Comparison of ENCODE assay signal across 1 cellular context in the genomic region with DNA sequence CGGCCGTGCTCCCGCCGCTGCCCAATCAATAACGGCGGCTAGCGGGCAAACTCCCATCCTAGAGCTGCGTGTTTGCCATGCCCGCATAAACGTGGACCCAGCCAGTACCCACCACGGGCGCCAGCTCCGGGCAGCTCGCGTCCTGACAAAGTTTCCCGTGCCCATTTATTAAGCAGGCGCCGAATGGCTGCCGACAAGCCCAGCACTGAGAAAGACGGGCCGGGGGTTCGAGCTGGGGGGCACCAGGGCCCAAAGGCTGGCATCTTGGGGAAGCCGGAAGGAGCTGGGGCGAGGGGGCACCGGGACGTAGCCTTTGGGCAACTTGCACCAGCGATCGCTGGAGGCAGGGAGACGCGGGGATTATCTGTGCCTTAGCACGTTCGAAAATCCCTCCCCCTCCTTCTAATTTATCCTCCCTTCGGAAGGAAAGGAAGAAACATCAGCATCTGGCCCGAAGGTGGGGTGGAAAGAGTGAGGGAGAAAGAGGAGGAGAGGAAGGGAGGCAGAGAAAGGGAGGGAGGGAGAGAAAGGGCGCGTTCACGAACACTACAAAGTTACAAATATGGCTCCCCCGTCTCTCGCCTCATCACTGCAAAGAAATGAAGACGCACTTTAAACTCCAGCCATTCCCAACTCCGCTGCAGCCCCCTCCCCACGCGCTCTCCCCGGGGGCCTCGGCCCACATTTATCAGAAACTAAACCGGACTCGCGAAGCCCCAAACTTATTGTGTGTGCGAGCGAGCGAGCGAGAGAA.
TF ChIP-seq lines count a peak whose summit lies in the region.

No MANE protein-coding gene starts in this region.

TF ChIP-seq in K562, 482 proteins besides CTCF, POLR2A, EP300 and RAD21 (continued from another document and continues in another):
- TF ChIP-seq, protein P1, sequence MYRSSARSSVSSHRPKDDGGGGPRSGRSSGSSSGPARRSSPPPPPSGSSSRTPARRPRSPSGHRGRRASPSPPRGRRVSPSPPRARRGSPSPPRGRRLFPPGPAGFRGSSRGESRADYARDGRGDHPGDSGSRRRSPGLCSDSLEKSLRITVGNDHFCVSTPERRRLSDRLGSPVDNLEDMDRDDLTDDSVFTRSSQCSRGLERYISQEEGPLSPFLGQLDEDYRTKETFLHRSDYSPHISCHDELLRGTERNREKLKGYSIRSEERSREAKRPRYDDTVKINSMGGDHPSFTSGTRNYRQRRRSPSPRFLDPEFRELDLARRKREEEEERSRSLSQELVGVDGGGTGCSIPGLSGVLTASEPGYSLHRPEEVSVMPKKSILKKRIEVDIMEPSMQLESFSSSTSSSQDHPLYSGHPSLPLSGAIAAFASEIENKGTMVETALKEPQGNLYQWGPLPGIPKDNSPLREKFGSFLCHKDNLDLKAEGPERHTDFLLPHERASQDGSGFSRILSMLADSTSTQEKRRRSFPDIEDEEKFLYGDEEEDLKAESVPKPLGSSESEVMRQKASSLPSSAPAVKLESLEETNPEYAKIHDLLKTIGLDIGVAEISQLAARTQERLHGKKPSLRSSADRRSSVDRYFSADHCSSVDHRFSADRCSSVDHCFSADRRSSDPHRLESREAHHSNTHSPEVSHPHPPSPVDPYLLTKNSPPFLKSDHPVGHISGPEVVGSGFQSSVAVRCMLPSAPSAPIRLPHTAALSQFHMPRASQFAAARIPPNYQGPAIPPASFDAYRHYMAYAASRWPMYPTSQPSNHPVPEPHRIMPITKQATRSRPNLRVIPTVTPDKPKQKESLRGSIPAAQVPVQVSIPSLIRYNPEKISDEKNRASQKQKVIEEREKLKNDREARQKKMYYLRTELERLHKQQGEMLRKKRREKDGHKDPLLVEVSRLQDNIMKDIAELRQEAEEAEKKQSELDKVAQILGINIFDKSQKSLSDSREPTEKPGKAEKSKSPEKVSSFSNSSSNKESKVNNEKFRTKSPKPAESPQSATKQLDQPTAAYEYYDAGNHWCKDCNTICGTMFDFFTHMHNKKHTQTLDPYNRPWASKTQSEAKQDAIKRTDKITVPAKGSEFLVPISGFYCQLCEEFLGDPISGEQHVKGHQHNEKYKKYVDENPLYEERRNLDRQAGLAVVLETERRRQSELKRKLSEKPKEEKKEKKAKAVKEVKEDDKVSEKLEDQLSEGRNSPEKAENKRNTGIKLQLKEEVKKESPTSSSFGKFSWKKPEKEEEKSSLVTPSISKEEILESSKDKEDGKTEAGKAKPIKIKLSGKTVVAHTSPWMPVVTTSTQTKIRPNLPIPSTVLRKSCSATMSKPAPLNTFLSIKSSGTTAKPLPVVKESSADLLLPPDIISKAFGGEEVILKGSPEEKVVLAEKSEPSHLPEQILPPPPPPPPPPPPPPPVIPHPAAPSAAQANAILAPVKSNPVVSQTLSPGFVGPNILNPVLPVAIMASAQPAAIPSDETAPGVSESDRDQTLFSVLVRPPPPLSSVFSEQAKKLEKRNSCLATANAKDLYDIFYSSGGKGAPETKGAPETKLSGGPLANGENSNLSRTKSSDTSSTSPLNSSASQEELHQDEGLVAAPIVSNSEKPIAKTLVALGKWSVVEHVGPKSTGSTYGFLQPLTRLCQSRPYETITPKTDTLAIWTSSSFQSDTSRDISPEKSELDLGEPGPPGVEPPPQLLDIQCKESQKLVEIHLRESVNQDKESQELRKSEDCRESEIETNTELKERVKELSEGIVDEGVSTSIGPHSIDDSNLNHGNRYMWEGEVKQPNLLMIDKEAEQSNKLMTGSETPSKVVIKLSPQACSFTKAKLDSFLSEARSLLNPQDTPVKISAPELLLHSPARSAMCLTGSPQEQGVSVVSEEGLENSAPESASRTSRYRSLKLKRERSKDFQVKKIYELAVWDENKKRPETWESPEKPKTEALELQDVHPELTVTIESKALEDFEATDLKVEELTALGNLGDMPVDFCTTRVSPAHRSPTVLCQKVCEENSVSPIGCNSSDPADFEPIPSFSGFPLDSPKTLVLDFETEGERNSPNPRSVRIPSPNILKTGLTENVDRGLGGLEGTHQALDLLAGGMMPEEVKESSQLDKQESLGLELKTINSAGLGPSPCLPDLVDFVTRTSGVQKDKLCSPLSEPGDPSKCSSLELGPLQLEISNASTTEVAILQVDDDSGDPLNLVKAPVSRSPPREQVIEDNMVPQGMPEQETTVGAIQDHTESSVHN (IDR thresholded peaks at IDR 0.05; ENCODE audit: borderline replicate concordance in 1 of 2, low read depth in 1 of 2): no peak
- no peak for TF ChIP-seq ZNF589 (CRISPR knock-in tag; IDR thresholded peaks at IDR 0.05; ENCODE audit: low read depth)
- TF ChIP-seq, protein P2, sequence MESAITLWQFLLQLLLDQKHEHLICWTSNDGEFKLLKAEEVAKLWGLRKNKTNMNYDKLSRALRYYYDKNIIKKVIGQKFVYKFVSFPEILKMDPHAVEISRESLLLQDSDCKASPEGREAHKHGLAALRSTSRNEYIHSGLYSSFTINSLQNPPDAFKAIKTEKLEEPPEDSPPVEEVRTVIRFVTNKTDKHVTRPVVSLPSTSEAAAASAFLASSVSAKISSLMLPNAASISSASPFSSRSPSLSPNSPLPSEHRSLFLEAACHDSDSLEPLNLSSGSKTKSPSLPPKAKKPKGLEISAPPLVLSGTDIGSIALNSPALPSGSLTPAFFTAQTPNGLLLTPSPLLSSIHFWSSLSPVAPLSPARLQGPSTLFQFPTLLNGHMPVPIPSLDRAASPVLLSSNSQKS (CRISPR knock-in tag; IDR thresholded peaks at IDR 0.05): no peak
- TF ChIP-seq MCM2 (IDR thresholded peaks at IDR 0.05; ENCODE audit: low read depth): no peak
- peak; percentile 46; the same call in 1 of the 2 replicates for TF ChIP-seq ZNF311 (CRISPR knock-in tag; IDR thresholded peaks at IDR 0.05)
- TF ChIP-seq MAZ (CRISPR knock-in tag; conservative IDR thresholded peaks at IDR 0.05 in 1 of 2, IDR thresholded peaks at IDR 0.05 in 1 of 2): peak; percentile 16 to 41; a peak in 2 of 4 replicates
- TF ChIP-seq, protein P3, sequence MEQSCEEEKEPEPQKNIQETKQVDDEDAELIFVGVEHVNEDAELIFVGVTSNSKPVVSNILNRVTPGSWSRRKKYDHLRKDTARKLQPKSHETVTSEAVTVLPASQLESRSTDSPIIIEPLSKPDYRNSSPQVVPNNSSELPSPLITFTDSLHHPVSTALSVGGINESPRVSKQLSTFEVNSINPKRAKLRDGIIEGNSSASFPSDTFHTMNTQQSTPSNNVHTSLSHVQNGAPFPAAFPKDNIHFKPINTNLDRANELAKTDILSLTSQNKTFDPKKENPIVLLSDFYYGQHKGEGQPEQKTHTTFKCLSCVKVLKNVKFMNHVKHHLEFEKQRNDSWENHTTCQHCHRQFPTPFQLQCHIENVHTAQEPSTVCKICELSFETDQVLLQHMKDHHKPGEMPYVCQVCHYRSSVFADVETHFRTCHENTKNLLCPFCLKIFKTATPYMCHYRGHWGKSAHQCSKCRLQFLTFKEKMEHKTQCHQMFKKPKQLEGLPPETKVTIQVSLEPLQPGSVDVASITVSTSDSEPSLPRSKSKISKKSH (CRISPR knock-in tag; IDR thresholded peaks at IDR 0.05): no peak
- no peak for TF ChIP-seq SP1 (CRISPR knock-in tag; IDR thresholded peaks at IDR 0.05)
- no peak for TF ChIP-seq C11orf30 (IDR thresholded peaks at IDR 0.05; ENCODE audit: low read depth)
- no peak for TF ChIP-seq SMARCA4 (IDR thresholded peaks at IDR 0.05)
- no peak for TF ChIP-seq DIDO1 (tag; IDR thresholded peaks at IDR 0.05; ENCODE audit: low read depth)
- TF ChIP-seq, protein P4, sequence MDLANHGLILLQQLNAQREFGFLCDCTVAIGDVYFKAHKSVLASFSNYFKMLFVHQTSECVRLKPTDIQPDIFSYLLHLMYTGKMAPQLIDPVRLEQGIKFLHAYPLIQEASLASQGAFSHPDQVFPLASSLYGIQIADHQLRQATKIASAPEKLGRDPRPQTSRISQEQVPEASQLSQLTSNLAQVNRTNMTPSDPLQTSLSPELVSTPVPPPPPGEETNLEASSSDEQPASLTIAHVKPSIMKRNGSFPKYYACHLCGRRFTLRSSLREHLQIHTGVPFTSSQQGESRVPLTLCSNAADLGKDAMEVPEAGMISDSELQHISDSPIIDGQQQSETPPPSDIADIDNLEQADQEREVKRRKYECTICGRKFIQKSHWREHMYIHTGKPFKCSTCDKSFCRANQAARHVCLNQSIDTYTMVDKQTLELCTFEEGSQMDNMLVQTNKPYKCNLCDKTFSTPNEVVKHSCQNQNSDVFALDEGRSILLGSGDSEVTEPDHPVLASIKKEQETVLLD (IDR thresholded peaks at IDR 0.05): no peak; the same call in 1 of the 2 replicates
- TF ChIP-seq TEAD1 (CRISPR knock-in tag; IDR thresholded peaks at IDR 0.05): no peak
- TF ChIP-seq, protein P5, sequence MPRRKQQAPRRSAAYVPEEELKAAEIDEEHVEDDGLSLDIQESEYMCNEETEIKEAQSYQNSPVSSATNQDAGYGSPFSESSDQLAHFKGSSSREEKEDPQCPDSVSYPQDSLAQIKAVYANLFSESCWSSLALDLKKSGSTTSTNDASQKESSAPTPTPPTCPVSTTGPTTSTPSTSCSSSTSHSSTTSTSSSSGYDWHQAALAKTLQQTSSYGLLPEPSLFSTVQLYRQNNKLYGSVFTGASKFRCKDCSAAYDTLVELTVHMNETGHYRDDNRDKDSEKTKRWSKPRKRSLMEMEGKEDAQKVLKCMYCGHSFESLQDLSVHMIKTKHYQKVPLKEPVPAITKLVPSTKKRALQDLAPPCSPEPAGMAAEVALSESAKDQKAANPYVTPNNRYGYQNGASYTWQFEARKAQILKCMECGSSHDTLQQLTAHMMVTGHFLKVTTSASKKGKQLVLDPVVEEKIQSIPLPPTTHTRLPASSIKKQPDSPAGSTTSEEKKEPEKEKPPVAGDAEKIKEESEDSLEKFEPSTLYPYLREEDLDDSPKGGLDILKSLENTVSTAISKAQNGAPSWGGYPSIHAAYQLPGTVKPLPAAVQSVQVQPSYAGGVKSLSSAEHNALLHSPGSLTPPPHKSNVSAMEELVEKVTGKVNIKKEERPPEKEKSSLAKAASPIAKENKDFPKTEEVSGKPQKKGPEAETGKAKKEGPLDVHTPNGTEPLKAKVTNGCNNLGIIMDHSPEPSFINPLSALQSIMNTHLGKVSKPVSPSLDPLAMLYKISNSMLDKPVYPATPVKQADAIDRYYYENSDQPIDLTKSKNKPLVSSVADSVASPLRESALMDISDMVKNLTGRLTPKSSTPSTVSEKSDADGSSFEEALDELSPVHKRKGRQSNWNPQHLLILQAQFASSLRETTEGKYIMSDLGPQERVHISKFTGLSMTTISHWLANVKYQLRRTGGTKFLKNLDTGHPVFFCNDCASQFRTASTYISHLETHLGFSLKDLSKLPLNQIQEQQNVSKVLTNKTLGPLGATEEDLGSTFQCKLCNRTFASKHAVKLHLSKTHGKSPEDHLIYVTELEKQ (CRISPR knock-in tag; IDR thresholded peaks at IDR 0.05): no peak
- TF ChIP-seq, protein P6, sequence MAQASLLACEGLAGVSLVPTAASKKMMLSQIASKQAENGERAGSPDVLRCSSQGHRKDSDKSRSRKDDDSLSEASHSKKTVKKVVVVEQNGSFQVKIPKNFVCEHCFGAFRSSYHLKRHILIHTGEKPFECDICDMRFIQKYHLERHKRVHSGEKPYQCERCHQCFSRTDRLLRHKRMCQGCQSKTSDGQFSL (CRISPR knock-in tag; IDR thresholded peaks at IDR 0.05): no peak
- TF ChIP-seq, protein P6 (tag; IDR thresholded peaks at IDR 0.05): no peak
- no peak for TF ChIP-seq ERF (CRISPR knock-in tag; IDR thresholded peaks at IDR 0.05)
- TF ChIP-seq MXI1 (IDR thresholded peaks at IDR 0.05; ENCODE audit: low read depth, low read length): no peak
- TF ChIP-seq NUFIP1 (IDR thresholded peaks at IDR 0.05; ENCODE audit: partially characterized antibody): no peak
- TF ChIP-seq E2F3 (CRISPR knock-in tag; IDR thresholded peaks at IDR 0.05): no peak
- TF ChIP-seq, protein P7, sequence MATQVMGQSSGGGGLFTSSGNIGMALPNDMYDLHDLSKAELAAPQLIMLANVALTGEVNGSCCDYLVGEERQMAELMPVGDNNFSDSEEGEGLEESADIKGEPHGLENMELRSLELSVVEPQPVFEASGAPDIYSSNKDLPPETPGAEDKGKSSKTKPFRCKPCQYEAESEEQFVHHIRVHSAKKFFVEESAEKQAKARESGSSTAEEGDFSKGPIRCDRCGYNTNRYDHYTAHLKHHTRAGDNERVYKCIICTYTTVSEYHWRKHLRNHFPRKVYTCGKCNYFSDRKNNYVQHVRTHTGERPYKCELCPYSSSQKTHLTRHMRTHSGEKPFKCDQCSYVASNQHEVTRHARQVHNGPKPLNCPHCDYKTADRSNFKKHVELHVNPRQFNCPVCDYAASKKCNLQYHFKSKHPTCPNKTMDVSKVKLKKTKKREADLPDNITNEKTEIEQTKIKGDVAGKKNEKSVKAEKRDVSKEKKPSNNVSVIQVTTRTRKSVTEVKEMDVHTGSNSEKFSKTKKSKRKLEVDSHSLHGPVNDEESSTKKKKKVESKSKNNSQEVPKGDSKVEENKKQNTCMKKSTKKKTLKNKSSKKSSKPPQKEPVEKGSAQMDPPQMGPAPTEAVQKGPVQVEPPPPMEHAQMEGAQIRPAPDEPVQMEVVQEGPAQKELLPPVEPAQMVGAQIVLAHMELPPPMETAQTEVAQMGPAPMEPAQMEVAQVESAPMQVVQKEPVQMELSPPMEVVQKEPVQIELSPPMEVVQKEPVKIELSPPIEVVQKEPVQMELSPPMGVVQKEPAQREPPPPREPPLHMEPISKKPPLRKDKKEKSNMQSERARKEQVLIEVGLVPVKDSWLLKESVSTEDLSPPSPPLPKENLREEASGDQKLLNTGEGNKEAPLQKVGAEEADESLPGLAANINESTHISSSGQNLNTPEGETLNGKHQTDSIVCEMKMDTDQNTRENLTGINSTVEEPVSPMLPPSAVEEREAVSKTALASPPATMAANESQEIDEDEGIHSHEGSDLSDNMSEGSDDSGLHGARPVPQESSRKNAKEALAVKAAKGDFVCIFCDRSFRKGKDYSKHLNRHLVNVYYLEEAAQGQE (CRISPR knock-in tag; IDR thresholded peaks at IDR 0.05; ENCODE audit: low read depth): no peak
- peak in 1 of 2 experiments; percentile 39; a peak in 2 of 4 replicates for TF ChIP-seq HDAC1 (IDR thresholded peaks at IDR 0.05)
- TF ChIP-seq, protein P8, sequence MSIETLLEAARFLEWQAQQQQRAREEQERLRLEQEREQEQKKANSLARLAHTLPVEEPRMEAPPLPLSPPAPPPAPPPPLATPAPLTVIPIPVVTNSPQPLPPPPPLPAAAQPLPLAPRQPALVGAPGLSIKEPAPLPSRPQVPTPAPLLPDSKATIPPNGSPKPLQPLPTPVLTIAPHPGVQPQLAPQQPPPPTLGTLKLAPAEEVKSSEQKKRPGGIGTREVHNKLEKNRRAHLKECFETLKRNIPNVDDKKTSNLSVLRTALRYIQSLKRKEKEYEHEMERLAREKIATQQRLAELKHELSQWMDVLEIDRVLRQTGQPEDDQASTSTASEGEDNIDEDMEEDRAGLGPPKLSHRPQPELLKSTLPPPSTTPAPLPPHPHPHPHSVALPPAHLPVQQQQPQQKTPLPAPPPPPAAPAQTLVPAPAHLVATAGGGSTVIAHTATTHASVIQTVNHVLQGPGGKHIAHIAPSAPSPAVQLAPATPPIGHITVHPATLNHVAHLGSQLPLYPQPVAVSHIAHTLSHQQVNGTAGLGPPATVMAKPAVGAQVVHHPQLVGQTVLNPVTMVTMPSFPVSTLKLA (conservative IDR thresholded peaks at IDR 0.05): no peak
- TF ChIP-seq STAG1 (CRISPR knock-in tag; IDR thresholded peaks at IDR 0.05; ENCODE audit: borderline replicate concordance): no peak
- TF ChIP-seq DNMT1 (IDR thresholded peaks at IDR 0.05): no peak
- TF ChIP-seq CBX3 (IDR thresholded peaks at IDR 0.05; ENCODE audit: borderline replicate concordance in 1 of 2, low read length in 2 of 2): no peak
- no peak for TF ChIP-seq NR4A1 (CRISPR knock-in tag; IDR thresholded peaks at IDR 0.05)
- no peak for TF ChIP-seq NR4A1 (tag; IDR thresholded peaks at IDR 0.05)
- TF ChIP-seq ZNF263 (CRISPR knock-in tag; IDR thresholded peaks at IDR 0.05; ENCODE audit: borderline replicate concordance): no peak
- no peak for TF ChIP-seq TAF9B (IDR thresholded peaks at IDR 0.05; ENCODE audit: partially characterized antibody)
- no peak for TF ChIP-seq HEY1 (CRISPR knock-in tag; IDR thresholded peaks at IDR 0.05; ENCODE audit: borderline replicate concordance)
- no peak for TF ChIP-seq POLR2H (tag; IDR thresholded peaks at IDR 0.05; ENCODE audit: low read depth)
- TF ChIP-seq CBX2 (IDR thresholded peaks at IDR 0.05; ENCODE audit: insufficient read depth, low read length, poor library complexity, severe bottlenecking): no peak
